ENCODE assay signal across 14 cellular contexts in genomic region chr2:223319601-223320000, GRCh38.
A peak's percentile ranks its signal among the peaks of the same experiment; 100 is the strongest.
DNase-seq lines count a peak whose midpoint lies in the region; ATAC-seq and TF ChIP-seq lines count a peak whose summit lies in the region.
"Had no signal": no experiment of that assay in that cellular context is flagged by ENCODE, and none has a peak within 500 bp of the region (broad histone marks: within the 10 kb centered on the region; RNA-seq: fewer than 3 reads in every experiment).

No MANE protein-coding gene starts in this region.

- no peak overlapping the region for H3K4me3 ChIP-seq in thoracic aorta
- H3K4me3 ChIP-seq: BLaER1 treated with 17β-estradiol and CSF1 and Interleukin-3, amounts not matched to agents 10 nM and 100 nM had no signal

- no peak for TF ChIP-seq CTCF in thoracic aorta (IDR thresholded peaks at IDR 0.05)

- no peaks in the 10 kb centered on the region for H3K9me3 ChIP-seq in thoracic aorta

- peaks cover 13 to 15% of the 10 kb centered on the region in 2 donors for H3K4me1 ChIP-seq in thoracic aorta (ENCODE audit: control insufficient read depth in 1 of 2, low read depth in 2 of 2)

- peak overlapping the region in 1 of 2 donors; percentile 7 for H3K27ac ChIP-seq in thoracic aorta
- H3K27ac ChIP-seq: BLaER1 treated with 17β-estradiol and CSF1 and Interleukin-3, amounts not matched to agents 10 nM and 100 nM had no signal

- DNase-seq in GM03348 (ENCODE audit: low spot score) (peak; percentile 24), astrocyte of the hippocampus (ENCODE audit: low read depth, low spot score) (peak; percentile 15), fibroblast of peridontal ligament (ENCODE audit: extremely low read depth) (peak; percentile 26), thoracic aorta (ENCODE audit: low spot score) (no peak), putamen (ENCODE audit: low spot score) (no peak), pons (ENCODE audit: low spot score) (no peak), dedifferentiated amniotic fluid mesenchymal stem cell (ENCODE audit: extremely low spot score) (no peak)
- DNase-seq: 8988T; Calu3; CD8-positive, alpha-beta T cell; DND-41; EL; H9 had no signal

- ATAC-seq in thoracic aorta (ENCODE audit: insufficient number of reproducible peaks, low FRiP score, low read depth), result peak; percentile 4
- ATAC-seq: CD8-positive, alpha-beta T cell had no signal

- H3K27me3 ChIP-seq in thoracic aorta (replicated peaks; ENCODE audit: insufficient read depth), result no peaks in the 10 kb centered on the region
- H3K27me3 ChIP-seq: BLaER1 treated with 17β-estradiol and CSF1 and Interleukin-3, amounts not matched to agents 10 nM and 100 nM had no signal

- no peaks in the 10 kb centered on the region for H3K36me3 ChIP-seq in thoracic aorta
- H3K36me3 ChIP-seq: BLaER1 treated with 17β-estradiol and CSF1 and Interleukin-3, amounts not matched to agents 10 nM and 100 nM had no signal

Comparison
In these comparisons a context has a peak if more than half of its experiments do, and no peak if none do; other contexts are left out.
1. DNase-seq: peak in GM03348 (single experiment), astrocyte of the hippocampus (single experiment) and fibroblast of peridontal ligament (single experiment); none in thoracic aorta (single experiment), putamen (single experiment), pons (single experiment) and dedifferentiated amniotic fluid mesenchymal stem cell (single experiment).